14 cellular contexts compared by ENCODE assay signal in the genomic region with DNA sequence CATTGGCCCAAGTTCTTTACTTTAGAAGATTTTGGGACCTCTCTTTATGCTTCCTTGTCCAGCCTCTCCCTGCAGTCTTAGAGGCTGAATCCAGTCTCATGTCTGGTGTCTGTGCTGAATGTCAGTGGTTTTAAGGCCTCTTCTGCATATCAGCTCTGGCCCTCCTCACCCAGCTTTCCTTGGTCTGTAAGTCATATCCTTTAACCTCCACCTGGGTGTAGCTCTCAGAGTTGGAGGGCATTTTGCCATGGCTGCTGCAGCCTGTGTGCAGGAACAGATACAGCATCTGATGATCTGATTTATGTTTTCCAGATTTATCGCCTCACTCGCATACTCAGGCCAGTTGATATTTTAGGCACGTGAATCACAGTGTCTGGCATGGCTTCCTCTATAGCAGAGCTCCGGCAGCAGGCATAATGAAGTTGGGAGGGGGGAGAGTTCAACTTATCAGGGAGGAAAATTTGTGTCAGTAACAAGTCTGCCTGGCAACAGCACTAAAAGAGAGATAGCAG.
DNase-seq lines count a peak whose midpoint lies in the region; ATAC-seq, FAIRE-seq and TF ChIP-seq lines count a peak whose summit lies in the region.
"Had no signal": no experiment of that assay in that cellular context is flagged by ENCODE, and none has a peak within 500 bp of the region (broad histone marks: within the 10 kb centered on the region; RNA-seq: fewer than 3 reads in every experiment).

No MANE protein-coding gene starts in this region.

- intact Hi-C loops in endothelial cell of umbilical vein (cut with micrococcal nuclease) = no loop called here

- H3K36me3 ChIP-seq in endothelial cell of umbilical vein (ENCODE audit: control insufficient read depth in 2 of 2, extremely low read depth in 1 of 2, insufficient read depth in 2 of 2, low read length in 2 of 2) = no peaks in the 10 kb centered on the region
- H3K36me3 ChIP-seq: spleen had no signal

- FAIRE-seq in endothelial cell of umbilical vein (lab: Jason Lieb, UNC) (no peak), GM12891 (lab: Jason Lieb, UNC) (no peak)

- no peaks in the 10 kb centered on the region for H3K27me3 ChIP-seq in endothelial cell of umbilical vein (ENCODE audit: control insufficient read depth in 2 of 2, insufficient read depth in 2 of 2, low read length in 2 of 2)
- H3K27me3 ChIP-seq: spleen had no signal

- H3K27me3 Mint-ChIP-seq in neural crest cell (ENCODE audit: low read depth) = no peaks in the 10 kb centered on the region
- H3K27me3 Mint-ChIP-seq: CD4-positive, alpha-beta T cell had no signal

- H3K27ac ChIP-seq in endothelial cell of umbilical vein (ENCODE audit: insufficient read depth, low read depth, low read length) = no peak overlapping the region

- no peak for ATAC-seq in HG03280 (IDR thresholded peaks at IDR 0.05; ENCODE audit: unreplicated experiment)
- ATAC-seq: effector memory CD8-positive, alpha-beta T cell; Panc1 had no signal

- peaks cover 12% of the 10 kb centered on the region for H3K4me1 ChIP-seq in endothelial cell of umbilical vein (ENCODE audit: control insufficient read depth, extremely low read depth, insufficient read depth, low read length)

- no peak overlapping the region for H2AFZ ChIP-seq in endothelial cell of umbilical vein (ENCODE audit: low read depth, low read length)

- CTCF ChIA-PET in endothelial cell of umbilical vein (lab: Charles Lee) = interaction anchor here (0.7 to 1.3 kb wide), 3 partner anchors 9 to 510 kb away, joined by 3 to 4 read pairs (median 3); no protein-coding TSS in a partner anchor

- H4K20me1 ChIP-seq in endothelial cell of umbilical vein (replicated peaks; ENCODE audit: control insufficient read depth, extremely low read depth, insufficient read depth, low read length) = no peaks in the 10 kb centered on the region

- peaks cover 4% of the 10 kb centered on the region for H3K4me1 Mint-ChIP-seq in neural crest cell

- H3K9me1 ChIP-seq in endothelial cell of umbilical vein (replicated peaks; ENCODE audit: control insufficient read depth, extremely low read depth, insufficient read depth, low read length) = no peaks in the 10 kb centered on the region

- peaks cover 7% of the 10 kb centered on the region for H3K9me3 Mint-ChIP-seq in neural crest cell

- TF ChIP-seq POLR2A in endothelial cell of umbilical vein (IDR thresholded peaks at IDR 0.05; ENCODE audit: low read depth, low read length) = no peak
- no peak for TF ChIP-seq POLR2A in GM12891 (IDR thresholded peaks at IDR 0.05; ENCODE audit: low read depth, low read length)

- TF ChIP-seq CTCF in endothelial cell of umbilical vein (IDR thresholded peaks at IDR 0.05; ENCODE audit: extremely low read depth in 1 of 2, insufficient read depth in 1 of 2, low read depth in 1 of 2, low read length in 2 of 2) = no peak
- no peak for TF ChIP-seq CTCF in neural crest cell (conservative IDR thresholded peaks at IDR 0.05)

- H3K36me3 Mint-ChIP-seq in neural crest cell (ENCODE audit: low read depth) = no peaks in the 10 kb centered on the region

- H3K9me3 ChIP-seq in endothelial cell of umbilical vein (replicated peaks; ENCODE audit: control insufficient read depth, insufficient read depth, low read length) = no peaks in the 10 kb centered on the region
- H3K9me3 ChIP-seq: spleen had no signal

- no peak overlapping the region for H3K4me3 ChIP-seq in endothelial cell of umbilical vein (replicated peaks in 1 of 3; ENCODE audit: insufficient read depth in 1 of 3, low read depth in 1 of 3, low read length in 3 of 3)
- H3K4me3 ChIP-seq: spleen had no signal

- H3K79me2 ChIP-seq in endothelial cell of umbilical vein (ENCODE audit: control insufficient read depth, insufficient read depth, low read length) = no peaks in the 10 kb centered on the region

- dilution Hi-C loops in endothelial cell of umbilical vein (cut with MboI; ENCODE audit: extremely low pct_ligation_motif_present, low sequenced_read_pairs) = no loop called here

- H3K4me2 ChIP-seq in endothelial cell of umbilical vein (ENCODE audit: insufficient read depth, low read length) = no peak overlapping the region

- BruUV-seq in endothelial cell of umbilical vein (replicated peaks; lab: Mats Ljungman, UMichigan) = no TSS peak

- DNase-seq in AG20443 (ENCODE audit: low spot score) (peak; percentile 77), OCI-M1 (lab: John Stamatoyannopoulos, UW) (peak; percentile 6), endothelial cell of umbilical vein (ENCODE audit: low read depth, low spot score) (peak; percentile 77), neural crest cell (ENCODE audit: low read depth, low spot score) (no peak), DMS114 treated with DMSO at 0.1 percent for 48 hours (lab: John Stamatoyannopoulos, UW; ENCODE audit: unreplicated experiment) (no peak), putamen (ENCODE audit: low spot score) (no peak), GM12891 (ENCODE audit: insufficient read length, low spot score) (no peak)
- DNase-seq: activated naive CD4-positive, alpha-beta T cell treated with anti-CD3 and anti-CD28 coated beads, Interleukin-2, amount 10 ng/mL, durations not matched to agents 7 days and 5 days; CD4-positive, alpha-beta T cell; effector memory CD8-positive, alpha-beta T cell; NCI-H2171; spleen had no signal

- POLR2A ChIA-PET in endothelial cell of umbilical vein (lab: Charles Lee) = no interaction called here

- H3K9ac ChIP-seq in endothelial cell of umbilical vein (replicated peaks; ENCODE audit: extremely low read depth, insufficient read depth, low read length) = no peak overlapping the region

- H3K27ac Mint-ChIP-seq in neural crest cell (ENCODE audit: unreplicated experiment) = peak overlapping the region; percentile 21
- H3K27ac Mint-ChIP-seq: activated naive CD4-positive, alpha-beta T cell treated with anti-CD3 and anti-CD28 coated beads, Interleukin-2, amount 10 ng/mL, durations not matched to agents 7 days and 5 days; CD4-positive, alpha-beta T cell; effector memory CD8-positive, alpha-beta T cell had no signal

- no peak overlapping the region for H3K4me3 Mint-ChIP-seq in neural crest cell
- H3K4me3 Mint-ChIP-seq: activated naive CD4-positive, alpha-beta T cell treated with anti-CD3 and anti-CD28 coated beads, Interleukin-2, amount 10 ng/mL, durations not matched to agents 7 days and 5 days; CD4-positive, alpha-beta T cell; effector memory CD8-positive, alpha-beta T cell had no signal

TF ChIP-seq in endothelial cell of umbilical vein, 7 proteins besides CTCF, POLR2A, EP300 and RAD21:
- TF ChIP-seq JUN (IDR thresholded peaks at IDR 0.05; ENCODE audit: borderline replicate concordance, insufficient read depth, insufficient read length, low read depth) (no peak), EZH2 (IDR thresholded peaks at IDR 0.05; ENCODE audit: borderline replicate concordance, low read depth, low read length, severe bottlenecking) (no peak), MYC (IDR thresholded peaks at IDR 0.05; ENCODE audit: low read depth, low read length) (no peak), POLR2AphosphoS5 (IDR thresholded peaks at IDR 0.05; ENCODE audit: insufficient read depth, low read depth, low read length) (no peak), FOS (IDR thresholded peaks at IDR 0.05; ENCODE audit: borderline replicate concordance, insufficient read depth, low read length) (no peak), GATA2 (IDR thresholded peaks at IDR 0.05; ENCODE audit: insufficient read depth, insufficient read length, low read depth, low read length) (no peak)
- TF ChIP-seq, protein P1, sequence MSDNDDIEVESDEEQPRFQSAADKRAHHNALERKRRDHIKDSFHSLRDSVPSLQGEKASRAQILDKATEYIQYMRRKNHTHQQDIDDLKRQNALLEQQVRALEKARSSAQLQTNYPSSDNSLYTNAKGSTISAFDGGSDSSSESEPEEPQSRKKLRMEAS (IDR thresholded peaks at IDR 0.05; ENCODE audit: insufficient read depth, insufficient read length) = no peak

TF ChIP-seq in GM12891, 5 proteins besides CTCF, POLR2A, EP300 and RAD21:
- TF ChIP-seq POU2F2 (IDR thresholded peaks at IDR 0.05; ENCODE audit: low read depth, low read length) = no peak
- TF ChIP-seq TAF1 (IDR thresholded peaks at IDR 0.05; ENCODE audit: low read depth, low read length) = no peak
- no peak for TF ChIP-seq SPI1 (IDR thresholded peaks at IDR 0.05; ENCODE audit: low read depth, low read length)
- no peak for TF ChIP-seq POLR2AphosphoS5 (IDR thresholded peaks at IDR 0.05; ENCODE audit: low read depth, low read length)
- TF ChIP-seq PAX5 (IDR thresholded peaks at IDR 0.05; ENCODE audit: insufficient read depth, low read length, severe bottlenecking) = no peak
TF ChIP-seq in GM12891: peak in this region for 0.

Comparison
In these comparisons a context has a peak if more than half of its experiments do, and no peak if none do; other contexts are left out.
1. DNase-seq: peak in AG20443 (single experiment), OCI-M1 (single experiment) and endothelial cell of umbilical vein (single experiment); none in neural crest cell (single experiment), DMS114 treated with DMSO at 0.1 percent for 48 hours (single experiment), putamen (single experiment) and GM12891 (single experiment).